In genomic region chr11:63909621-63910506, GRCh38 we compare ENCODE assay signal across 1 cellular context.
TF ChIP-seq lines count a peak whose summit lies in the region.

No MANE protein-coding gene starts in this region.

TF ChIP-seq in GM23338, 12 proteins besides CTCF, POLR2A, EP300 and RAD21 (continued from another document):
- no peak for TF ChIP-seq ZNF462 (CRISPR knock-in tag; IDR thresholded peaks at IDR 0.05)
- TF ChIP-seq EZH2 (IDR thresholded peaks at IDR 0.05; ENCODE audit: low read depth, unreplicated experiment), result no peak
- no peak for TF ChIP-seq POLR2AphosphoS5 (IDR thresholded peaks at IDR 0.05; ENCODE audit: low read depth)
